In the genomic region with DNA sequence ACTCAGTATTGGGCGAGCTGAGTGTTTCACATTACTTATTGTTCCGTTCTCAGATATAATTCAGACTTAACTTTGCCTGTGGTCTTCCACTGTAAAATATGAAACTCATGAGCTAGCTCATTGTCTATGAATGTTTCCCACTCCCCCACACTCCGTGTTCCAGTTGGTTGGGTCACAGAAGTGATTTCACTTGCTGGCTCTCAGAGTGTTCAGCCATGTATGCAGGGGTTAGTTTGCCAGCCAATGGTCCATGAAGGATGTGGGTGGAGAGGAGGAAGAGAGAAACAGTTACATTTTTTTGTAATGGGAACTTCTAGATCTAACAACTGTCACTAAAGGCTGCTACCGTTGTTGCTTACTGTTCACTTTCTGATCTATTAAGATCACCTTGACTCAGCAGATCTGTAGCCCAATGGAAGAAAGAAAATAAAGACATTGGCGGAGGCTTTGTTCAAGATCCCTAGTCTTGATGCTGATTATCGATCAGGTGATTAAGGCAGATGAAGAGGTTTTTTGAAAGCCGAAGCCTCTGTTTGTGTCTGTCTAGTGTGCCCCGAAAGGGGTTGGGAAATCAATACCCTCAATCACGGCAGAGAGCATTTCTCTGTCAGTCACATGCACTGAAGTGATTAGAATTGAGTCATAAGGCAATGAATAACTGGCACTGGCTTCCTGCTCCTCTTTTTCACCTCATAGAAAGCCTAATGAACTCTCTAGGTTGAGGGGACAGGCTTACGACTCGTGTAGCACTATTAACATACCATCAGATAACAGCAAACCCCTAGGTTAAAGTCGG, we compare ENCODE assay signal across 8 cellular contexts.
DNase-seq lines count a peak whose midpoint lies in the region; ATAC-seq lines count a peak whose summit lies in the region.

No MANE protein-coding gene starts in this region.

- no peaks in the 10 kb centered on the region for H3K4me1 ChIP-seq in right cardiac atrium (ENCODE audit: control insufficient read depth, insufficient read depth, low read length)

- ATAC-seq in GM21515 (IDR thresholded peaks at IDR 0.05; ENCODE audit: unreplicated experiment): peak; percentile 97
- ATAC-seq in HG03521 (IDR thresholded peaks at IDR 0.05; ENCODE audit: unreplicated experiment): peak; percentile 94
- ATAC-seq in right cardiac atrium: peak; percentile 77 to 84

- no peak overlapping the region for H3K4me3 ChIP-seq in right cardiac atrium (ENCODE audit: low read length)

- intact Hi-C loops in right cardiac atrium (cut with DNase I): no loop called here

- H3K27ac ChIP-seq in right cardiac atrium (ENCODE audit: low read length): no peak overlapping the region

- DNase-seq in DMS114 treated with DMSO at 0.1 percent for 48 hours (lab: John Stamatoyannopoulos, UW; ENCODE audit: unreplicated experiment) (peak; percentile 31), right cardiac atrium (peak in 2 of 3 donors; percentile 23 to 43), OCI-M2 (lab: John Stamatoyannopoulos, UW; ENCODE audit: unreplicated experiment) (no peak), AG08395 (ENCODE audit: low spot score) (no peak), DMS53 (lab: John Stamatoyannopoulos, UW) (no peak)
- no peak for DNase-seq in activated CD4-positive, alpha-beta T cell treated with anti-CD3 and anti-CD28 coated beads for 1 hour

- no peaks in the 10 kb centered on the region for H3K27me3 ChIP-seq in right cardiac atrium (ENCODE audit: control insufficient read depth, insufficient read depth)

- H3K9me3 ChIP-seq in right cardiac atrium (ENCODE audit: control insufficient read depth, low read length): no peaks in the 10 kb centered on the region

- 69% methylated on average over 12 of the region's 12 CpGs for WGBS in right cardiac atrium

Comparison
In these comparisons a context has a peak if more than half of its experiments do, and no peak if none do; other contexts are left out.
1. DNase-seq: peak in DMS114 treated with DMSO at 0.1 percent for 48 hours (single experiment) and right cardiac atrium (2 of 3); none in activated CD4-positive, alpha-beta T cell treated with anti-CD3 and anti-CD28 coated beads for 1 hour (single experiment), OCI-M2 (single experiment), AG08395 (single experiment) and DMS53 (single experiment).
2. Peak in every context shown above with its lines, with median percentiles within 50 percentile points of each other: ATAC-seq.